9 cellular contexts compared by ENCODE assay signal in genomic region chrX:150983526-150984163, GRCh38. TPM values are rescaled to one million over a fixed set of nuclear protein-coding genes. Genes with fewer than 3 reads are reported as not detected.
DNase-seq lines count a peak whose midpoint lies in the region; ATAC-seq and TF ChIP-seq lines count a peak whose summit lies in the region.
"Had no signal": no experiment of that assay in that cellular context is flagged by ENCODE, and none has a peak within 500 bp of the region (broad histone marks: within the 10 kb centered on the region; RNA-seq: fewer than 3 reads in every experiment).

No MANE protein-coding gene starts in this region.

- ATAC-seq in SK-N-SH treated with all-trans-retinoic acid at 6 μM for 48 hours (no peak), HG02678 (IDR thresholded peaks at IDR 0.05; ENCODE audit: unreplicated experiment) (peak; percentile 21), upper lobe of left lung (ENCODE audit: low FRiP score in 2 of 2) (no peak)

- no peaks in the 10 kb centered on the region for H3K9me3 Mint-ChIP-seq in type B pancreatic cell
- H3K9me3 Mint-ChIP-seq: activated naive CD4-positive, alpha-beta T cell treated with anti-CD3 and anti-CD28 coated beads, Interleukin-2, amount 50 U/mL, for 24 hours had no signal

- no peaks in the 10 kb centered on the region for H3K9me2 ChIP-seq in SK-N-SH

- peaks cover 13% of the 10 kb centered on the region for H3K36me3 Mint-ChIP-seq in type B pancreatic cell
- H3K36me3 Mint-ChIP-seq: activated naive CD4-positive, alpha-beta T cell treated with anti-CD3 and anti-CD28 coated beads, Interleukin-2, amount 50 U/mL, for 24 hours had no signal

- peaks cover 0 to 3% of the 10 kb centered on the region in 2 experiments; a peak in 1 of 4 replicates for H3K4me1 ChIP-seq in SK-N-SH (ENCODE audit: control insufficient read depth in 1 of 2, insufficient read depth in 2 of 2, low read depth in 1 of 2, low read length in 1 of 2)
- peaks cover 3% of the 10 kb centered on the region; the same call in 1 of the 2 replicates for H3K4me1 ChIP-seq in SJCRH30
- peaks cover 0 to 7% (median 0%) of the 10 kb centered on the region in 4 donors for H3K4me1 ChIP-seq in upper lobe of left lung

- H3K4me1 Mint-ChIP-seq in type B pancreatic cell (ENCODE audit: unreplicated experiment): peaks cover 4% of the 10 kb centered on the region

- H3K27me3 ChIP-seq in SK-N-SH (ENCODE audit: insufficient read depth) (no peaks in the 10 kb centered on the region), SJCRH30 (no peaks in the 10 kb centered on the region), upper lobe of left lung (no peaks in the 10 kb centered on the region)

- H3K9me3 ChIP-seq in SK-N-SH: no peaks in the 10 kb centered on the region
- no peaks in the 10 kb centered on the region for H3K9me3 ChIP-seq in SJCRH30 (replicated peaks)
- no peaks in the 10 kb centered on the region for H3K9me3 ChIP-seq in upper lobe of left lung

- TF ChIP-seq POLR2A in upper lobe of left lung (IDR thresholded peaks at IDR 0.05): no peak

- TF ChIP-seq EP300 in SK-N-SH (IDR thresholded peaks at IDR 0.05; ENCODE audit: borderline replicate concordance in 1 of 2, low read depth in 1 of 2, low read length in 1 of 2) (0 out of 4 replicates have a peak, but pooled peaks of 1 of the 2 experiments have one; percentile 1), upper lobe of left lung (IDR thresholded peaks at IDR 0.05) (no peak)

- TF ChIP-seq CTCF in SK-N-SH (IDR thresholded peaks at IDR 0.05) (no peak), upper lobe of left lung (IDR thresholded peaks at IDR 0.05) (peak in 1 of 6 experiments; percentile 4), type B pancreatic cell (conservative IDR thresholded peaks at IDR 0.05) (no peak)

- no peaks in the 10 kb centered on the region for H4K20me1 ChIP-seq in SK-N-SH (ENCODE audit: insufficient read depth)

- 22% methylated on average over 8 of the region's 95 CpGs for WGBS in SK-N-SH (ENCODE audit: low lambda C conversion rate)
- 34% methylated on average over 31 of the region's 95 CpGs; no CpG with 5 or more reads in 1 of the 2 donors for WGBS in upper lobe of left lung, 2 donors

- no peak overlapping the region for H3K4me3 Mint-ChIP-seq in type B pancreatic cell

- H3K27me3 Mint-ChIP-seq in type B pancreatic cell: peaks cover 6% of the 10 kb centered on the region

- peak; percentile 64 for DNase-seq in SK-N-SH
- no peak for DNase-seq in SJCRH30
- DNase-seq in upper lobe of left lung: peak in 1 of 2 donors; percentile 77
- no peak for DNase-seq in NCI-H1105 (lab: John Stamatoyannopoulos, UW)
- no peak for DNase-seq in type B pancreatic cell (ENCODE audit: extremely low spot score, unreplicated experiment)

- H3K27ac ChIP-seq in SK-N-SH (ENCODE audit: low read depth in 2 of 2, low read length in 1 of 2) (peak overlapping the region; percentile 53 to 72; a peak in 2 of 4 replicates), SJCRH30 (peak overlapping the region; percentile 63; the same call in 1 of the 2 replicates), upper lobe of left lung (peak overlapping the region in 3 of 4 donors; percentile 46 to 73 (median 62))

- peaks cover 3% of the 10 kb centered on the region for H3F3A ChIP-seq in SK-N-SH (replicated peaks; ENCODE audit: insufficient read depth)

- H2AFZ ChIP-seq in SK-N-SH (ENCODE audit: low read depth): no peak overlapping the region

- H3K36me3 ChIP-seq in SK-N-SH (replicated peaks in 1 of 2; ENCODE audit: control insufficient read depth in 1 of 2, insufficient read depth in 2 of 2, low read length in 1 of 2): peaks cover 0 to 7% of the 10 kb centered on the region in 2 experiments
- peaks cover 21% of the 10 kb centered on the region for H3K36me3 ChIP-seq in SJCRH30
- no peaks in the 10 kb centered on the region for H3K36me3 ChIP-seq in upper lobe of left lung

- H3K9ac ChIP-seq in SK-N-SH: peak overlapping the region; percentile 73; the same call in 1 of the 2 replicates

- POLR2A ChIA-PET in SK-N-SH (lab: Yijun Ruan, JAX): no interaction called here

- no peak overlapping the region for H3K27ac Mint-ChIP-seq in type B pancreatic cell
- H3K27ac Mint-ChIP-seq: activated naive CD4-positive, alpha-beta T cell treated with anti-CD3 and anti-CD28 coated beads, Interleukin-2, amount 50 U/mL, for 24 hours had no signal

- no peak overlapping the region for H3K4me2 ChIP-seq in SK-N-SH

- H3K79me2 ChIP-seq in SK-N-SH (ENCODE audit: insufficient read depth): peaks cover 19% of the 10 kb centered on the region

- CTCF ChIA-PET in SK-N-SH (lab: Yijun Ruan, JAX): interaction anchor here (1.3 kb wide), 1 partner anchor 99 kb away, joined by 3 read pairs; no protein-coding TSS in a partner anchor

- H3K4me3 ChIP-seq in SK-N-SH (ENCODE audit: low read depth in 2 of 2, low read length in 1 of 2): peak overlapping the region; percentile 60 to 65; a peak in 3 of 4 replicates
- peak overlapping the region; percentile 83 for H3K4me3 ChIP-seq in SJCRH30
- H3K4me3 ChIP-seq in iPS-11a (ENCODE audit: low read depth, low read length): peak overlapping the region; percentile 27
- peak overlapping the region in 3 of 4 donors; percentile 58 to 67 (median 60) for H3K4me3 ChIP-seq in upper lobe of left lung

- no peak for TF ChIP-seq RAD21 in SK-N-SH (IDR thresholded peaks at IDR 0.05; ENCODE audit: low read length)

TF ChIP-seq in SK-N-SH, 30 proteins besides CTCF, POLR2A, EP300 and RAD21 (continues in another document):
- no peak for TF ChIP-seq RXRA (IDR thresholded peaks at IDR 0.05; ENCODE audit: borderline replicate concordance, low read depth)
- no peak for TF ChIP-seq USF1 (IDR thresholded peaks at IDR 0.05; ENCODE audit: borderline replicate concordance, low read depth)
- no peak for TF ChIP-seq NRF1 (IDR thresholded peaks at IDR 0.05; ENCODE audit: low read depth, low read length)
- no peak for TF ChIP-seq CHD2 (IDR thresholded peaks at IDR 0.05; ENCODE audit: low read length, partially characterized antibody)
- TF ChIP-seq NFIC (IDR thresholded peaks at IDR 0.05; ENCODE audit: borderline replicate concordance): no peak
- TF ChIP-seq EZH2phosphoT487 (IDR thresholded peaks at IDR 0.05; ENCODE audit: borderline replicate concordance, low read depth): no peak
- TF ChIP-seq GATA2 (CRISPR knock-in tag; IDR thresholded peaks at IDR 0.05): no peak
- TF ChIP-seq FOXM1 (IDR thresholded peaks at IDR 0.05; ENCODE audit: low read depth): no peak
- TF ChIP-seq USF2 (IDR thresholded peaks at IDR 0.05; ENCODE audit: borderline replicate concordance, low read depth, low read length): no peak
- TF ChIP-seq FOSL2 (IDR thresholded peaks at IDR 0.05; ENCODE audit: borderline replicate concordance, low read depth): no peak
- no peak for TF ChIP-seq TAF1 (IDR thresholded peaks at IDR 0.05; ENCODE audit: borderline replicate concordance, low read depth, low read length)

TF ChIP-seq in SK-N-SH treated with all-trans-retinoic acid at 6 μM for 48 hours, 23 proteins besides CTCF, POLR2A, EP300 and RAD21:
- TF ChIP-seq ARNTL (CRISPR knock-in tag; IDR thresholded peaks at IDR 0.05; ENCODE audit: borderline replicate concordance, low read depth) (no peak), ZNF565 (CRISPR knock-in tag; conservative IDR thresholded peaks at IDR 0.05; ENCODE audit: low read depth) (no peak), RARB (CRISPR knock-in tag; IDR thresholded peaks at IDR 0.05) (no peak)
- TF ChIP-seq, protein P1, sequence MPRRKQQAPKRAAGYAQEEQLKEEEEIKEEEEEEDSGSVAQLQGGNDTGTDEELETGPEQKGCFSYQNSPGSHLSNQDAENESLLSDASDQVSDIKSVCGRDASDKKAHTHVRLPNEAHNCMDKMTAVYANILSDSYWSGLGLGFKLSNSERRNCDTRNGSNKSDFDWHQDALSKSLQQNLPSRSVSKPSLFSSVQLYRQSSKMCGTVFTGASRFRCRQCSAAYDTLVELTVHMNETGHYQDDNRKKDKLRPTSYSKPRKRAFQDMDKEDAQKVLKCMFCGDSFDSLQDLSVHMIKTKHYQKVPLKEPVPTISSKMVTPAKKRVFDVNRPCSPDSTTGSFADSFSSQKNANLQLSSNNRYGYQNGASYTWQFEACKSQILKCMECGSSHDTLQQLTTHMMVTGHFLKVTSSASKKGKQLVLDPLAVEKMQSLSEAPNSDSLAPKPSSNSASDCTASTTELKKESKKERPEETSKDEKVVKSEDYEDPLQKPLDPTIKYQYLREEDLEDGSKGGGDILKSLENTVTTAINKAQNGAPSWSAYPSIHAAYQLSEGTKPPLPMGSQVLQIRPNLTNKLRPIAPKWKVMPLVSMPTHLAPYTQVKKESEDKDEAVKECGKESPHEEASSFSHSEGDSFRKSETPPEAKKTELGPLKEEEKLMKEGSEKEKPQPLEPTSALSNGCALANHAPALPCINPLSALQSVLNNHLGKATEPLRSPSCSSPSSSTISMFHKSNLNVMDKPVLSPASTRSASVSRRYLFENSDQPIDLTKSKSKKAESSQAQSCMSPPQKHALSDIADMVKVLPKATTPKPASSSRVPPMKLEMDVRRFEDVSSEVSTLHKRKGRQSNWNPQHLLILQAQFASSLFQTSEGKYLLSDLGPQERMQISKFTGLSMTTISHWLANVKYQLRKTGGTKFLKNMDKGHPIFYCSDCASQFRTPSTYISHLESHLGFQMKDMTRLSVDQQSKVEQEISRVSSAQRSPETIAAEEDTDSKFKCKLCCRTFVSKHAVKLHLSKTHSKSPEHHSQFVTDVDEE (CRISPR knock-in tag; IDR thresholded peaks at IDR 0.05): no peak

RNA-seq across cellular contexts. Expression of gene HMGB3, which starts 0.5 kb away (rescaled TPM):
- 11.3 and 12.2 TPM in 2 replicates for polyA plus RNA-seq in SK-N-SH (2012; rRNA removed)
- polyA plus RNA-seq in SK-N-SH (2012; cell fraction: cytosol; rRNA removed): 16.5 and 29.0 TPM in 2 replicates
- 3.3 and 5.2 TPM in 2 replicates for polyA plus RNA-seq in SK-N-SH (2012; cell fraction: nucleus; rRNA removed)
- total RNA-seq in SJCRH30 (2014; rRNA removed; shearing (Covaris generic)): 120 and 130 TPM in 2 replicates
- total RNA-seq in upper lobe of left lung: 10 to 100 TPM in 5 of 6 donors, 1 to 10 TPM in 1; 8.1 to 21.5 (median 18.5) TPM
- 108 and 130 TPM in 2 replicates for total RNA-seq in type B pancreatic cell (ENCODE audit: low replicate concordance)

Comparison
In these comparisons a context has a peak if more than half of its experiments do, and no peak if none do; other contexts are left out.
1. H3K4me3 ChIP-seq: peak in every context shown above with its lines; median percentile 83 in SJCRH30; 62 in SK-N-SH; 60 in upper lobe of left lung; 27 in iPS-11a.